Comparison of ENCODE assay signal across 1 cellular context in genomic region chr11:125892071-125892470, GRCh38.
TF ChIP-seq lines count a peak whose summit lies in the region.

No MANE protein-coding gene starts in this region.

TF ChIP-seq in SK-N-SH, 30 proteins besides CTCF, POLR2A, EP300 and RAD21:
- no peak for TF ChIP-seq ELF1 (IDR thresholded peaks at IDR 0.05)
- no peak for TF ChIP-seq EZH2phosphoT487 (IDR thresholded peaks at IDR 0.05; ENCODE audit: borderline replicate concordance, low read depth)
- no peak for TF ChIP-seq NFIC (IDR thresholded peaks at IDR 0.05; ENCODE audit: borderline replicate concordance)
